21 cellular contexts compared by ENCODE assay signal in the genomic region with DNA sequence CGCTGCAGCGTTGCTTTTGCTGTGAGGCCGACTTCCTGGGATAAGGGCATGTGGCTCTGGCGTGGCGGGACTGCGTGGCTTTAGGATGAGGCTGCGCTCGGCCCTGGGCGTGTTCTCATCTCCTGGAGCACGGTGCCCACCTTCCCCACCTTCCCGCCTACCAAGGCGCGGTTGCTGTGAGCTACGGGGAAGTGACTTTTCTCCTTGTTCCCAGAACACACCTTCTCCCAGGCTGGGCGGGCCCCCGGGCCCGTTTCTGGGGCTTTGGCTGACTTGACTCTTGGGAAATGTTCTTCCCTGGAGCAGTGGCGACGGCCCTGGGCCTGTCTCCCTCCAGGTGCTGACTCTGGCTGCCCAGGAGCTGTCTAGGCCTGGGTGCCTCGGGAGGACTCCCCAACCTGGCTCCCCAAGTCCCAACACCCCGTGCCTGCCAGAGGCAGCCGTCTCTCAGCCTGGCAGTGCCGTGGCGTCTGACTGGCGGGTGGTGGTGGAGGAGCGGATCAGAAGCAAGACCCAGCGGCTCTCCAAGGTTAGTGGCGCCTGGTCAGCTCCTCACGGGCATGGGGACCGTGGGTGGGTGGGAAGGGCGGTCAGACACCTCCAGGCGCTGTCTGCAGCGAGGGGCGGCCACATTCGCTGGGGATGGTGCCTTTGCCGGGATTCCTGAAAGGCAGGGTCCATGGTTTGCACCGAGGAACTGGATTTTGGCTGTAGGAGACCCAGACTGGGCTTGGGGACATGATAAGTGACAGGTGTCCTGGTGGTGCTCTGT. TPM values are rescaled to one million over a fixed set of nuclear protein-coding genes. Genes with fewer than 3 reads are reported as not detected.
"Had no signal": no experiment of that assay in that cellular context is flagged by ENCODE, and none has a peak within 500 bp of the region (broad histone marks: within the 10 kb centered on the region; RNA-seq: fewer than 3 reads in every experiment).

No MANE protein-coding gene starts in this region.

- H3K4me1 Mint-ChIP-seq: stimulated activated naive B cell treated with anti-CD40 and anti-IgM and Interleukin-4, amounts not matched to agents 10 μg/mL and 1 μg/mL and 100 μg/mL, for 72 hours; stimulated activated naive CD8-positive, alpha-beta T cell treated with anti-CD3 and anti-CD28 coated beads, Interleukin-15, amount 100 ng/mL, for 72 hours had no signal

- ATAC-seq: esophagus mucosa; gastrocnemius medialis; heart right ventricle; left lobe of liver; mucosa of descending colon; naive thymus-derived CD8-positive, alpha-beta T cell; stimulated activated naive B cell treated with anti-CD40 and anti-IgM and Interleukin-4, amounts not matched to agents 10 μg/mL and 1 μg/mL and 100 μg/mL, for 72 hours; stimulated activated naive CD8-positive, alpha-beta T cell treated with anti-CD3 and anti-CD28 coated beads, Interleukin-15, amount 100 ng/mL, for 72 hours had no signal

- DNase-seq: effector memory CD4-positive, alpha-beta T cell; gastrocnemius medialis; heart right ventricle; hypothalamus; kidney glomerular epithelial cell; mammary epithelial cell; naive thymus-derived CD8-positive, alpha-beta T cell; sigmoid colon; stimulated activated CD4-positive, alpha-beta T cell treated with anti-CD3 and anti-CD28 coated beads, Interleukin-2, amount 100 ng/mL, for 24 hours; stimulated activated CD4-positive, alpha-beta T cell treated with anti-CD3 and anti-CD28 coated beads, Interleukin-4, amount 100 ng/mL, for 4 hours; stimulated activated naive B cell treated with anti-CD40 and anti-IgM and Interleukin-4, amounts not matched to agents 10 μg/mL and 1 μg/mL and 100 μg/mL, for 72 hours; stimulated activated naive CD8-positive, alpha-beta T cell treated with anti-CD3 and anti-CD28 coated beads, Interleukin-15, amount 100 ng/mL, for 72 hours; testis had no signal

- H3K9me3 Mint-ChIP-seq: naive thymus-derived CD8-positive, alpha-beta T cell; stimulated activated naive B cell treated with anti-CD40 and anti-IgM and Interleukin-4, amounts not matched to agents 10 μg/mL and 1 μg/mL and 100 μg/mL, for 72 hours; stimulated activated naive CD8-positive, alpha-beta T cell treated with anti-CD3 and anti-CD28 coated beads, Interleukin-15, amount 100 ng/mL, for 72 hours had no signal

- H3K4me3 Mint-ChIP-seq: naive thymus-derived CD8-positive, alpha-beta T cell; stimulated activated naive B cell treated with anti-CD40 and anti-IgM and Interleukin-4, amounts not matched to agents 10 μg/mL and 1 μg/mL and 100 μg/mL, for 72 hours; stimulated activated naive CD8-positive, alpha-beta T cell treated with anti-CD3 and anti-CD28 coated beads, Interleukin-15, amount 100 ng/mL, for 72 hours had no signal

- H3K27me3 Mint-ChIP-seq: naive thymus-derived CD8-positive, alpha-beta T cell; stimulated activated naive B cell treated with anti-CD40 and anti-IgM and Interleukin-4, amounts not matched to agents 10 μg/mL and 1 μg/mL and 100 μg/mL, for 72 hours; stimulated activated naive CD8-positive, alpha-beta T cell treated with anti-CD3 and anti-CD28 coated beads, Interleukin-15, amount 100 ng/mL, for 72 hours had no signal

RNA-seq across cellular contexts. Expression of gene PTX4, which starts 16.5 kb away (rescaled TPM):
- total RNA-seq: esophagus mucosa; heart right ventricle; left lobe of liver; lower leg skin; mammary epithelial cell; mucosa of descending colon; naive thymus-derived CD8-positive, alpha-beta T cell; omental fat pad; renal cortical epithelial cell; sigmoid colon; subcutaneous adipose tissue; tibial nerve had no signal
